Comparison of ENCODE assay signal across 12 cellular contexts in genomic region chr5:144549580-144549979, GRCh38.
DNase-seq lines count a peak whose midpoint lies in the region; ATAC-seq and TF ChIP-seq lines count a peak whose summit lies in the region.
"Had no signal": no experiment of that assay in that cellular context is flagged by ENCODE, and none has a peak within 500 bp of the region (broad histone marks: within the 10 kb centered on the region; RNA-seq: fewer than 3 reads in every experiment).

No MANE protein-coding gene starts in this region.

- no peak overlapping the region for H3K27ac Mint-ChIP-seq in osteocyte (ENCODE audit: unreplicated experiment)
- H3K27ac Mint-ChIP-seq in stimulated activated effector memory CD8-positive, alpha-beta T cell treated with anti-CD3 and anti-CD28 coated beads, Interleukin-12 subunit alpha, Interleukin-12 subunit beta, amount 100 ng/mL, for 72 hours = no peak overlapping the region
- H3K27ac Mint-ChIP-seq: activated T-cell treated with anti-CD3 and anti-CD28 coated beads, Interleukin-2, amount 50 U/mL, for 72 hours; stimulated activated naive CD8-positive, alpha-beta T cell treated with anti-CD3 and anti-CD28 coated beads, Interleukin-15, Interleukin-2, amounts not matched to agents 100 ng/mL and 50 ng/mL, for 24 hours had no signal

- no peak for TF ChIP-seq CTCF in AG04449 (IDR thresholded peaks at IDR 0.05; ENCODE audit: insufficient read depth, low read length, missing control alignments)
- no peak for TF ChIP-seq CTCF in osteocyte (IDR thresholded peaks at IDR 0.05)

- H3K36me3 Mint-ChIP-seq in osteocyte (ENCODE audit: unreplicated experiment) = no peaks in the 10 kb centered on the region
- H3K36me3 Mint-ChIP-seq in stimulated activated effector memory CD8-positive, alpha-beta T cell treated with anti-CD3 and anti-CD28 coated beads, Interleukin-12 subunit alpha, Interleukin-12 subunit beta, amount 100 ng/mL, for 72 hours = no peaks in the 10 kb centered on the region

- POLR2A ChIA-PET in AG04449 (lab: Yijun Ruan, JAX) = no interaction called here

- CTCF ChIA-PET in AG04449 (lab: Yijun Ruan, JAX) = no interaction called here

- no peaks in the 10 kb centered on the region for H3K27me3 Mint-ChIP-seq in osteocyte (ENCODE audit: unreplicated experiment)
- H3K27me3 Mint-ChIP-seq: stimulated activated naive CD8-positive, alpha-beta T cell treated with anti-CD3 and anti-CD28 coated beads, Interleukin-15, Interleukin-2, amounts not matched to agents 100 ng/mL and 50 ng/mL, for 24 hours had no signal

- H3K4me3 Mint-ChIP-seq in osteocyte (ENCODE audit: unreplicated experiment) = no peak overlapping the region
- no peak overlapping the region for H3K4me3 Mint-ChIP-seq in stimulated activated effector memory CD8-positive, alpha-beta T cell treated with anti-CD3 and anti-CD28 coated beads, Interleukin-12 subunit alpha, Interleukin-12 subunit beta, amount 100 ng/mL, for 72 hours
- H3K4me3 Mint-ChIP-seq: activated T-cell treated with anti-CD3 and anti-CD28 coated beads, Interleukin-2, amount 50 U/mL, for 72 hours; stimulated activated naive CD8-positive, alpha-beta T cell treated with anti-CD3 and anti-CD28 coated beads, Interleukin-15, Interleukin-2, amounts not matched to agents 100 ng/mL and 50 ng/mL, for 24 hours had no signal

- DNase-seq in AG04449 (ENCODE audit: low read depth, low spot score) = peak; percentile 37
- peak; percentile 87 for DNase-seq in LHCN-M2 (ENCODE audit: low read depth)
- DNase-seq in amniotic epithelial cell (ENCODE audit: low read depth) = peak; percentile 99
- DNase-seq in left lobe of liver (ENCODE audit: low spot score) = peak; percentile 63
- DNase-seq in osteocyte (ENCODE audit: extremely low spot score, unreplicated experiment) = no peak
- no peak for DNase-seq in stimulated activated CD4-positive, alpha-beta T cell treated with anti-CD3 and anti-CD28 coated beads, Interleukin-2, amount 100 ng/mL, for 24 hours
- no peak for DNase-seq in stimulated activated effector memory CD8-positive, alpha-beta T cell treated with anti-CD3 and anti-CD28 coated beads, Interleukin-12 subunit alpha, Interleukin-12 subunit beta, amount 100 ng/mL, for 72 hours (ENCODE audit: low spot score in 2 of 2)
- DNase-seq: activated T-cell treated with anti-CD3 and anti-CD28 coated beads, Interleukin-2, amount 50 U/mL, for 72 hours; BE2C; hippocampal formation had no signal

- H3K4me1 Mint-ChIP-seq in osteocyte (ENCODE audit: unreplicated experiment) = no peaks in the 10 kb centered on the region
- H3K4me1 Mint-ChIP-seq in stimulated activated effector memory CD8-positive, alpha-beta T cell treated with anti-CD3 and anti-CD28 coated beads, Interleukin-12 subunit alpha, Interleukin-12 subunit beta, amount 100 ng/mL, for 72 hours = no peaks in the 10 kb centered on the region

- ATAC-seq in left lobe of liver = peak; percentile 84
- no peak for ATAC-seq in GM21447 (IDR thresholded peaks at IDR 0.05; ENCODE audit: unreplicated experiment)
- no peak for ATAC-seq in stimulated activated effector memory CD8-positive, alpha-beta T cell treated with anti-CD3 and anti-CD28 coated beads, Interleukin-12 subunit alpha, Interleukin-12 subunit beta, amount 100 ng/mL, for 72 hours
- ATAC-seq: activated T-cell treated with anti-CD3 and anti-CD28 coated beads, Interleukin-2, amount 50 U/mL, for 72 hours had no signal

- peaks cover 7% of the 10 kb centered on the region for H3K9me3 Mint-ChIP-seq in osteocyte (ENCODE audit: unreplicated experiment)
- H3K9me3 Mint-ChIP-seq in stimulated activated effector memory CD8-positive, alpha-beta T cell treated with anti-CD3 and anti-CD28 coated beads, Interleukin-12 subunit alpha, Interleukin-12 subunit beta, amount 100 ng/mL, for 72 hours = peaks cover 10% of the 10 kb centered on the region

- H3K4me3 ChIP-seq in AG04449 (ENCODE audit: low read depth, low read length) = no peak overlapping the region

Comparison
In these comparisons a context has a peak if more than half of its experiments do, and no peak if none do; other contexts are left out.
1. DNase-seq: peak in AG04449 (single experiment), LHCN-M2 (single experiment), amniotic epithelial cell (single experiment) and left lobe of liver (single experiment); none in osteocyte (single experiment), stimulated activated CD4-positive, alpha-beta T cell treated with anti-CD3 and anti-CD28 coated beads, Interleukin-2, amount 100 ng/mL, for 24 hours (0 of 2) and stimulated activated effector memory CD8-positive, alpha-beta T cell treated with anti-CD3 and anti-CD28 coated beads, Interleukin-12 subunit alpha, Interleukin-12 subunit beta, amount 100 ng/mL, for 72 hours (0 of 2).